Comparison of ENCODE assay signal across 8 cellular contexts in genomic region chr15:98866503-98866902, GRCh38.
A peak's percentile ranks its signal among the peaks of the same experiment; 100 is the strongest.
DNase-seq lines count a peak whose midpoint lies in the region; ATAC-seq, FAIRE-seq and TF ChIP-seq lines count a peak whose summit lies in the region.

No MANE protein-coding gene starts in this region.

- no peaks in the 10 kb centered on the region for H3K9me3 ChIP-seq in CD8-positive, alpha-beta T cell (ENCODE audit: low read length)
- H3K9me3 ChIP-seq in Loucy (ENCODE audit: insufficient read depth, low read depth, low read length) (no peaks in the 10 kb centered on the region), mononuclear cell (ENCODE audit: low read depth, low read length) (no peaks in the 10 kb centered on the region)

- no peaks in the 10 kb centered on the region for H3F3A ChIP-seq in Loucy (ENCODE audit: low read depth)

- POLR2A ChIA-PET in CD8-positive, alpha-beta T cell (lab: Charles Lee): interaction anchor here (0.6 kb wide), 1 partner anchor 15 kb away, joined by 3 read pairs; no protein-coding TSS in a partner anchor

- H3K27me3 Mint-ChIP-seq in CD8-positive, alpha-beta T cell (ENCODE audit: low read depth): no peaks in the 10 kb centered on the region

- CTCF ChIA-PET in CD8-positive, alpha-beta T cell (lab: Charles Lee): interaction anchor here (0.7 to 1.0 kb wide), 2 partner anchors 9 to 10 kb away, joined by 3 read pairs; no protein-coding TSS in a partner anchor

- no peak for ATAC-seq in CD8-positive, alpha-beta T cell
- ATAC-seq in HG02571 (IDR thresholded peaks at IDR 0.05; ENCODE audit: unreplicated experiment) (no peak), HG03571 (IDR thresholded peaks at IDR 0.05; ENCODE audit: unreplicated experiment) (no peak)

- no peaks in the 10 kb centered on the region for H3K9me2 ChIP-seq in Loucy (replicated peaks; ENCODE audit: low read depth, low read length)

- no peak for FAIRE-seq in bronchial epithelial cell (lab: Jason Lieb, UNC)

- peaks cover 13% of the 10 kb centered on the region for H3K36me3 Mint-ChIP-seq in CD8-positive, alpha-beta T cell

- H3K4me3 ChIP-seq in CD8-positive, alpha-beta T cell (ENCODE audit: low read depth, low read length): peak overlapping the region; percentile 58
- H3K4me3 ChIP-seq in Loucy (ENCODE audit: low read length, poor library complexity, severe bottlenecking) (peak overlapping the region; percentile 83), bronchial epithelial cell (ENCODE audit: low read depth, low read length) (no peak overlapping the region), mononuclear cell (ENCODE audit: low read length) (peak overlapping the region; percentile 40)

- peak overlapping the region; percentile 73 for H3K9ac ChIP-seq in Loucy (ENCODE audit: low read depth, low read length, poor library complexity, severe bottlenecking)

- no peaks in the 10 kb centered on the region for H3K36me3 ChIP-seq in CD8-positive, alpha-beta T cell (ENCODE audit: insufficient read depth, low read length)
- H3K36me3 ChIP-seq in Loucy (ENCODE audit: insufficient read depth, low read length) (no peaks in the 10 kb centered on the region), bronchial epithelial cell (ENCODE audit: control insufficient read depth, insufficient read depth, low read length) (no peaks in the 10 kb centered on the region)

- peak overlapping the region; percentile 90 for H3K27ac Mint-ChIP-seq in CD8-positive, alpha-beta T cell

- TF ChIP-seq CTCF in CD8-positive, alpha-beta T cell (IDR thresholded peaks at IDR 0.05): no peak
- TF ChIP-seq CTCF in Loucy (conservative IDR thresholded peaks at IDR 0.05; ENCODE audit: low read length): no peak
- no peak for TF ChIP-seq CTCF in bronchial epithelial cell (IDR thresholded peaks at IDR 0.05; ENCODE audit: insufficient read depth, low read length, severe bottlenecking)

- DNase-seq in CD8-positive, alpha-beta T cell: no peak
- peak; percentile 50 for DNase-seq in bronchial epithelial cell (ENCODE audit: low read depth)
- DNase-seq in KG1 (lab: John Stamatoyannopoulos, UW): no peak
- no peak for DNase-seq in effector CD8-positive, alpha-beta T cell (lab: John Stamatoyannopoulos, UW)

- peaks cover 14% of the 10 kb centered on the region for H3K4me1 ChIP-seq in CD8-positive, alpha-beta T cell (ENCODE audit: insufficient read depth, low read length)
- H3K4me1 ChIP-seq in Loucy (ENCODE audit: insufficient read depth, low read length, poor library complexity, severe bottlenecking) (peaks cover 44% of the 10 kb centered on the region), mononuclear cell (ENCODE audit: insufficient read depth, low read length) (peaks cover 14% of the 10 kb centered on the region)

- peaks cover 31% of the 10 kb centered on the region for H3K4me1 Mint-ChIP-seq in CD8-positive, alpha-beta T cell (ENCODE audit: low read depth)

- H4K20me1 ChIP-seq in Loucy (ENCODE audit: insufficient read depth, low read length, poor library complexity, severe bottlenecking): no peaks in the 10 kb centered on the region

- H2AFZ ChIP-seq in Loucy (ENCODE audit: low read length): peak overlapping the region; percentile 63; the same call in 1 of the 2 replicates

- no peaks in the 10 kb centered on the region for H3K9me3 Mint-ChIP-seq in CD8-positive, alpha-beta T cell

- intact Hi-C loops in CD8-positive, alpha-beta T cell (cut with DNase I, micrococcal nuclease): loop anchor here in 1 of 2 experiments (10.0 kb wide), 1 partner anchor 698 kb away; the partner anchor contains the start of gene MEF2A

- H3K4me2 ChIP-seq in Loucy (ENCODE audit: low read depth, low read length, poor library complexity, severe bottlenecking): peak overlapping the region; percentile 89

- H3K79me2 ChIP-seq in Loucy (ENCODE audit: insufficient read depth, low read length): peaks cover 81% of the 10 kb centered on the region

- no peaks in the 10 kb centered on the region for H3K27me3 ChIP-seq in CD8-positive, alpha-beta T cell (ENCODE audit: insufficient read depth, low read length)
- no peaks in the 10 kb centered on the region for H3K27me3 ChIP-seq in Loucy (ENCODE audit: insufficient read depth, low read length, poor library complexity, severe bottlenecking)
- H3K27me3 ChIP-seq in bronchial epithelial cell (ENCODE audit: control insufficient read depth, insufficient read depth, low read length): no peaks in the 10 kb centered on the region
- H3K27me3 ChIP-seq in mononuclear cell (ENCODE audit: insufficient read depth, low read length): no peaks in the 10 kb centered on the region

- peak overlapping the region; percentile 70 for H3K27ac ChIP-seq in CD8-positive, alpha-beta T cell (ENCODE audit: low read depth, low read length)

- peak overlapping the region; percentile 84 for H3K4me3 Mint-ChIP-seq in CD8-positive, alpha-beta T cell
